1 cellular context compared by ENCODE assay signal in genomic region chr17:62616993-62617893, GRCh38.
A peak's percentile ranks its signal among the peaks of the same experiment; 100 is the strongest.
TF ChIP-seq lines count a peak whose summit lies in the region.

No MANE protein-coding gene starts in this region.

TF ChIP-seq in HepG2, 621 proteins besides CTCF, POLR2A, EP300 and RAD21 (continued from another document and continues in another):
- TF ChIP-seq, protein P1, sequence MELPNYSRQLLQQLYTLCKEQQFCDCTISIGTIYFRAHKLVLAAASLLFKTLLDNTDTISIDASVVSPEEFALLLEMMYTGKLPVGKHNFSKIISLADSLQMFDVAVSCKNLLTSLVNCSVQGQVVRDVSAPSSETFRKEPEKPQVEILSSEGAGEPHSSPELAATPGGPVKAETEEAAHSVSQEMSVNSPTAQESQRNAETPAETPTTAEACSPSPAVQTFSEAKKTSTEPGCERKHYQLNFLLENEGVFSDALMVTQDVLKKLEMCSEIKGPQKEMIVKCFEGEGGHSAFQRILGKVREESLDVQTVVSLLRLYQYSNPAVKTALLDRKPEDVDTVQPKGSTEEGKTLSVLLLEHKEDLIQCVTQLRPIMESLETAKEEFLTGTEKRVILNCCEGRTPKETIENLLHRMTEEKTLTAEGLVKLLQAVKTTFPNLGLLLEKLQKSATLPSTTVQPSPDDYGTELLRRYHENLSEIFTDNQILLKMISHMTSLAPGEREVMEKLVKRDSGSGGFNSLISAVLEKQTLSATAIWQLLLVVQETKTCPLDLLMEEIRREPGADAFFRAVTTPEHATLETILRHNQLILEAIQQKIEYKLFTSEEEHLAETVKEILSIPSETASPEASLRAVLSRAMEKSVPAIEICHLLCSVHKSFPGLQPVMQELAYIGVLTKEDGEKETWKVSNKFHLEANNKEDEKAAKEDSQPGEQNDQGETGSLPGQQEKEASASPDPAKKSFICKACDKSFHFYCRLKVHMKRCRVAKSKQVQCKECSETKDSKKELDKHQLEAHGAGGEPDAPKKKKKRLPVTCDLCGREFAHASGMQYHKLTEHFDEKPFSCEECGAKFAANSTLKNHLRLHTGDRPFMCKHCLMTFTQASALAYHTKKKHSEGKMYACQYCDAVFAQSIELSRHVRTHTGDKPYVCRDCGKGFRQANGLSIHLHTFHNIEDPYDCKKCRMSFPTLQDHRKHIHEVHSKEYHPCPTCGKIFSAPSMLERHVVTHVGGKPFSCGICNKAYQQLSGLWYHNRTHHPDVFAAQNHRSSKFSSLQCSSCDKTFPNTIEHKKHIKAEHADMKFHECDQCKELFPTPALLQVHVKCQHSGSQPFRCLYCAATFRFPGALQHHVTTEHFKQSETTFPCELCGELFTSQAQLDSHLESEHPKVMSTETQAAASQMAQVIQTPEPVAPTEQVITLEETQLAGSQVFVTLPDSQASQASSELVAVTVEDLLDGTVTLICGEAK (IDR thresholded peaks at IDR 0.05), result no peak
- TF ChIP-seq, protein P1 (CRISPR knock-in tag; IDR thresholded peaks at IDR 0.05), result no peak
- TF ChIP-seq ZNF253 (CRISPR knock-in tag; IDR thresholded peaks at IDR 0.05; ENCODE audit: borderline replicate concordance), result no peak
- TF ChIP-seq FOXC1 (CRISPR knock-in tag; IDR thresholded peaks at IDR 0.05; ENCODE audit: borderline replicate concordance), result 0 out of 2 replicates have a peak, but pooled peaks have one; percentile 57
- no peak for TF ChIP-seq ESRRA (CRISPR knock-in tag; IDR thresholded peaks at IDR 0.05; ENCODE audit: low read depth)
- TF ChIP-seq, protein P2, sequence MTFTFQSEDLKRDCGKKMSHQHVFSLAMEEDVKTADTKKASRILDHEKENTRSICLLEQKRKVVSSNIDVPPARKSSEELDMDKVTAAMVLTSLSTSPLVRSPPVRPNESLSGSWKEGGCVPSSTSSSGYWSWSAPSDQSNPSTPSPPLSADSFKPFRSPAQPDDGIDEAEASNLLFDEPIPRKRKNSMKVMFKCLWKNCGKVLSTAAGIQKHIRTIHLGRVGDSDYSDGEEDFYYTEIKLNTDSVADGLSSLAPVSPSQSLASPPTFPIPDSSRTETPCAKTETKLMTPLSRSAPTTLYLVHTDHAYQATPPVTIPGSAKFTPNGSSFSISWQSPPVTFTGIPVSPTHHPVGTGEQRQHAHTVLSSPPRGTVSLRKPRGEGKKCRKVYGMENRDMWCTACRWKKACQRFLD (CRISPR knock-in tag; IDR thresholded peaks at IDR 0.05; ENCODE audit: borderline replicate concordance), result peak; percentile 61; the same call in 1 of the 2 replicates
- no peak for TF ChIP-seq RFX1 (IDR thresholded peaks at IDR 0.05)
- TF ChIP-seq ZNF503 (CRISPR knock-in tag; IDR thresholded peaks at IDR 0.05), result no peak
- no peak for TF ChIP-seq RFX3 (CRISPR knock-in tag; IDR thresholded peaks at IDR 0.05)
- peak; percentile 73; the same call in 1 of the 2 replicates for TF ChIP-seq SAP130 (CRISPR knock-in tag; IDR thresholded peaks at IDR 0.05; ENCODE audit: low read depth)
- no peak for TF ChIP-seq ZFP36L2 (CRISPR knock-in tag; IDR thresholded peaks at IDR 0.05)
- TF ChIP-seq SIN3A (IDR thresholded peaks at IDR 0.05; ENCODE audit: borderline replicate concordance, low read depth, low read length), result no peak
- TF ChIP-seq GPN1 (CRISPR knock-in tag; IDR thresholded peaks at IDR 0.05; ENCODE audit: borderline replicate concordance), result no peak
- TF ChIP-seq ZBTB14 (CRISPR knock-in tag; IDR thresholded peaks at IDR 0.05), result no peak
- no peak for TF ChIP-seq ZBTB21 (CRISPR knock-in tag; IDR thresholded peaks at IDR 0.05)
- no peak for TF ChIP-seq ZNF589 (CRISPR knock-in tag; conservative IDR thresholded peaks at IDR 0.05)
- TF ChIP-seq SRSF4 (IDR thresholded peaks at IDR 0.05; ENCODE audit: low read depth, low read length, poor library complexity, severe bottlenecking), result no peak
- TF ChIP-seq NR0B2 (CRISPR knock-in tag; IDR thresholded peaks at IDR 0.05), result no peak
- TF ChIP-seq IRX3 (CRISPR knock-in tag; IDR thresholded peaks at IDR 0.05; ENCODE audit: borderline replicate concordance, low read depth), result no peak
- no peak for TF ChIP-seq SATB2 (CRISPR knock-in tag; IDR thresholded peaks at IDR 0.05)
- TF ChIP-seq YEATS4 (CRISPR knock-in tag; IDR thresholded peaks at IDR 0.05; ENCODE audit: borderline replicate concordance), result 0 out of 2 replicates have a peak, but pooled peaks have one; percentile 29
- no peak for TF ChIP-seq ZNF746 (CRISPR knock-in tag; IDR thresholded peaks at IDR 0.05)
- TF ChIP-seq ZNF34 (CRISPR knock-in tag; IDR thresholded peaks at IDR 0.05; ENCODE audit: borderline replicate concordance), result no peak
- TF ChIP-seq GATAD2A (CRISPR knock-in tag; IDR thresholded peaks at IDR 0.05), result peak; percentile 76
- TF ChIP-seq TAF15 (IDR thresholded peaks at IDR 0.05; ENCODE audit: low read depth, low read length, poor library complexity, severe bottlenecking), result no peak
- TF ChIP-seq PCBP2 (optimal IDR thresholded peaks at IDR 0.05; ENCODE audit: low read depth, low read length, poor library complexity, severe bottlenecking), result no peak
- TF ChIP-seq TP53 (CRISPR knock-in tag; conservative IDR thresholded peaks at IDR 0.05), result no peak
- TF ChIP-seq ZNF44 (CRISPR knock-in tag; IDR thresholded peaks at IDR 0.05), result no peak; the same call in 1 of the 2 replicates
- no peak for TF ChIP-seq ARHGAP35 (CRISPR knock-in tag; IDR thresholded peaks at IDR 0.05; ENCODE audit: borderline replicate concordance)
- TF ChIP-seq ZNF841 (CRISPR knock-in tag; IDR thresholded peaks at IDR 0.05; ENCODE audit: borderline replicate concordance), result 0 out of 2 replicates have a peak, but pooled peaks have one; percentile 27
- TF ChIP-seq ARID5B (CRISPR knock-in tag; IDR thresholded peaks at IDR 0.05), result peak; percentile 71
- TF ChIP-seq YEATS2 (CRISPR knock-in tag; IDR thresholded peaks at IDR 0.05; ENCODE audit: borderline replicate concordance), result no peak
- TF ChIP-seq ZNF749 (CRISPR knock-in tag; IDR thresholded peaks at IDR 0.05; ENCODE audit: borderline replicate concordance), result no peak; the same call in 1 of the 2 replicates
- TF ChIP-seq ZNF576 (CRISPR knock-in tag; IDR thresholded peaks at IDR 0.05), result no peak
- TF ChIP-seq ZNF451 (CRISPR knock-in tag; IDR thresholded peaks at IDR 0.05), result no peak
- TF ChIP-seq ZNF616 (CRISPR knock-in tag; IDR thresholded peaks at IDR 0.05; ENCODE audit: low read depth), result 0 out of 2 replicates have a peak, but pooled peaks have one; percentile 27
- no peak for TF ChIP-seq ZNF572 (CRISPR knock-in tag; IDR thresholded peaks at IDR 0.05)
- TF ChIP-seq ZFP41 (CRISPR knock-in tag; IDR thresholded peaks at IDR 0.05; ENCODE audit: borderline replicate concordance), result no peak
- TF ChIP-seq ZSCAN30 (CRISPR knock-in tag; IDR thresholded peaks at IDR 0.05), result no peak
- peak; percentile 22; the same call in 1 of the 2 replicates for TF ChIP-seq GATAD1 (CRISPR knock-in tag; IDR thresholded peaks at IDR 0.05)
- TF ChIP-seq ZNF10 (CRISPR knock-in tag; IDR thresholded peaks at IDR 0.05; ENCODE audit: borderline replicate concordance, low read depth), result no peak
- no peak for TF ChIP-seq ETV5 (CRISPR knock-in tag; IDR thresholded peaks at IDR 0.05; ENCODE audit: borderline replicate concordance)
- no peak for TF ChIP-seq ZNF674 (CRISPR knock-in tag; IDR thresholded peaks at IDR 0.05; ENCODE audit: low read depth)
- peak; percentile 68 for TF ChIP-seq SALL1 (CRISPR knock-in tag; IDR thresholded peaks at IDR 0.05)
- TF ChIP-seq, protein P3, sequence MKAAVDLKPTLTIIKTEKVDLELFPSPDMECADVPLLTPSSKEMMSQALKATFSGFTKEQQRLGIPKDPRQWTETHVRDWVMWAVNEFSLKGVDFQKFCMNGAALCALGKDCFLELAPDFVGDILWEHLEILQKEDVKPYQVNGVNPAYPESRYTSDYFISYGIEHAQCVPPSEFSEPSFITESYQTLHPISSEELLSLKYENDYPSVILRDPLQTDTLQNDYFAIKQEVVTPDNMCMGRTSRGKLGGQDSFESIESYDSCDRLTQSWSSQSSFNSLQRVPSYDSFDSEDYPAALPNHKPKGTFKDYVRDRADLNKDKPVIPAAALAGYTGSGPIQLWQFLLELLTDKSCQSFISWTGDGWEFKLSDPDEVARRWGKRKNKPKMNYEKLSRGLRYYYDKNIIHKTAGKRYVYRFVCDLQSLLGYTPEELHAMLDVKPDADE (CRISPR knock-in tag; IDR thresholded peaks at IDR 0.05), result no peak
- TF ChIP-seq HDAC1 (CRISPR knock-in tag; IDR thresholded peaks at IDR 0.05), result 0 out of 2 replicates have a peak, but pooled peaks have one; percentile 57
- TF ChIP-seq CAMTA2 (CRISPR knock-in tag; IDR thresholded peaks at IDR 0.05; ENCODE audit: borderline replicate concordance), result no peak
- TF ChIP-seq HNRNPLL (IDR thresholded peaks at IDR 0.05; ENCODE audit: low read depth, low read length, poor library complexity, severe bottlenecking), result no peak
- TF ChIP-seq RBAK (CRISPR knock-in tag; IDR thresholded peaks at IDR 0.05), result no peak
